ENCODE assay signal across 6 cellular contexts in genomic region chr10:75206638-75207037, GRCh38. TPM values are rescaled to one million over a fixed set of nuclear protein-coding genes. Genes with fewer than 3 reads are reported as not detected.
A peak's percentile ranks its signal among the peaks of the same experiment; 100 is the strongest.
DNase-seq lines count a peak whose midpoint lies in the region; FAIRE-seq and TF ChIP-seq lines count a peak whose summit lies in the region.
"Not testable (repeated sequence)": the region's sequence is repeated elsewhere in the genome, so short reads cannot be mapped to it uniquely, and the experiment has no call there.

No MANE protein-coding gene starts in this region.

- H3K9me3 Mint-ChIP-seq in astrocyte (ENCODE audit: unreplicated experiment); neural crest cell: not testable (repeated sequence)

- not testable (repeated sequence) for H3K4me3 Mint-ChIP-seq in astrocyte (ENCODE audit: unreplicated experiment)
- peak overlapping the region; percentile 68 for H3K4me3 Mint-ChIP-seq in neural crest cell

- peak; percentile 25 for DNase-seq in NCI-H2171 treated with DMSO at 0.1 percent for 48 hours (lab: John Stamatoyannopoulos, UW)
- DNase-seq in astrocyte (ENCODE audit: low read depth); esophagus squamous epithelium (lab: John Stamatoyannopoulos, UW); neural crest cell (ENCODE audit: low read depth, low spot score): not testable (repeated sequence)

- H3K9ac ChIP-seq in HUES48 (ENCODE audit: low read depth, low read length); astrocyte (ENCODE audit: low read length): not testable (repeated sequence)

- not testable (repeated sequence) for FAIRE-seq in astrocyte (lab: Jason Lieb, UNC)

- H3K4me1 ChIP-seq in HUES48 (ENCODE audit: control insufficient read depth, insufficient read depth, low read length) (peaks cover 20% of the 10 kb centered on the region), astrocyte (ENCODE audit: insufficient read depth, low read length) (peaks cover 18% of the 10 kb centered on the region), esophagus squamous epithelium (peaks cover 32 to 88% (median 68%) of the 10 kb centered on the region in 3 donors)

- 46 to 52% methylated on average over 13 to 14 of the region's 14 CpGs for WGBS in esophagus squamous epithelium, 2 donors

- H3K27ac Mint-ChIP-seq in astrocyte (ENCODE audit: unreplicated experiment), result peak overlapping the region; percentile 23
- not testable (repeated sequence) for H3K27ac Mint-ChIP-seq in neural crest cell (ENCODE audit: unreplicated experiment)

- not testable (repeated sequence) for H3K9me3 ChIP-seq in HUES48 (ENCODE audit: control insufficient read depth, insufficient read depth, low read length); astrocyte (ENCODE audit: insufficient read depth, low read depth, low read length); esophagus squamous epithelium

- not testable (repeated sequence) for H3K27me3 Mint-ChIP-seq in astrocyte (ENCODE audit: low read depth, unreplicated experiment); neural crest cell (ENCODE audit: low read depth)

- not testable (repeated sequence) for TF ChIP-seq POLR2A in esophagus squamous epithelium (IDR thresholded peaks at IDR 0.05)

- H3K4me3 ChIP-seq in HUES48 (ENCODE audit: low read depth, low read length); astrocyte (ENCODE audit: insufficient read depth, low read depth, low read length); esophagus squamous epithelium; skin epidermis: not testable (repeated sequence)

- H3K36me3 ChIP-seq in HUES48 (ENCODE audit: control insufficient read depth, insufficient read depth, low read length); astrocyte (ENCODE audit: insufficient read depth, low read length); esophagus squamous epithelium: not testable (repeated sequence)

- not testable (repeated sequence) for H3K4me2 ChIP-seq in astrocyte (ENCODE audit: low read length)

- H2AFZ ChIP-seq in astrocyte (ENCODE audit: low read depth, low read length), result not testable (repeated sequence)

- peaks cover 24% of the 10 kb centered on the region for H3K4me1 Mint-ChIP-seq in astrocyte (ENCODE audit: low read depth, unreplicated experiment)
- not testable (repeated sequence) for H3K4me1 Mint-ChIP-seq in neural crest cell

- H3K36me3 Mint-ChIP-seq in astrocyte (ENCODE audit: low read depth, unreplicated experiment), result peaks cover 12% of the 10 kb centered on the region
- H3K36me3 Mint-ChIP-seq in neural crest cell (ENCODE audit: low read depth), result not testable (repeated sequence)

- not testable (repeated sequence) for H4K20me1 ChIP-seq in astrocyte (ENCODE audit: insufficient read depth, low read length)

- not testable (repeated sequence) for TF ChIP-seq CTCF in astrocyte (IDR thresholded peaks at IDR 0.05; ENCODE audit: insufficient read depth, low read depth, low read length); esophagus squamous epithelium (IDR thresholded peaks at IDR 0.05); neural crest cell (conservative IDR thresholded peaks at IDR 0.05)

- peak overlapping the region; percentile 68 for H3K27ac ChIP-seq in HUES48 (ENCODE audit: low read depth, low read length)
- H3K27ac ChIP-seq in astrocyte (ENCODE audit: low read depth, low read length), result not testable (repeated sequence)
- H3K27ac ChIP-seq in esophagus squamous epithelium, result peak overlapping the region; percentile 97 to 100 (median 98)
- peak overlapping the region in 14 of 21 experiments; percentile 32 to 100 (median 74) for H3K27ac ChIP-seq in skin epidermis

- intact Hi-C loops in esophagus squamous epithelium (cut with DNase I), result not testable (repeated sequence)

- H3K79me2 ChIP-seq in astrocyte (ENCODE audit: insufficient read depth, low read length), result peaks cover 13% of the 10 kb centered on the region

- H3K27me3 ChIP-seq in HUES48 (ENCODE audit: control insufficient read depth, insufficient read depth, low read length); astrocyte (ENCODE audit: insufficient read depth, low read length); esophagus squamous epithelium: not testable (repeated sequence)

RNA-seq across cellular contexts. Expression of gene VDAC2, which starts 4.0 kb away (rescaled TPM):
- total RNA-seq in astrocyte (338 and 373 TPM in 2 replicates), esophagus squamous epithelium (100 to 1,000 TPM; 219 to 319 (median 285) TPM), neural crest cell (197 and 202 TPM in 2 replicates)

RNA-seq across cellular contexts. Expression of gene COMTD1, which starts 29.1 kb away (rescaled TPM):
- total RNA-seq in astrocyte (17.1 and 18.3 TPM in 2 replicates), esophagus squamous epithelium (100 to 1,000 TPM in 3 of 4 donors, 10 to 100 TPM in 1; 87.8 to 139 (median 111) TPM), neural crest cell (4.7 and 6.3 TPM in 2 replicates)
